In genomic region chr16:65672960-65673359, GRCh38 we compare ENCODE assay signal across 17 cellular contexts.
DNase-seq lines count a peak whose midpoint lies in the region; ATAC-seq and TF ChIP-seq lines count a peak whose summit lies in the region.
"Had no signal": no experiment of that assay in that cellular context is flagged by ENCODE, and none has a peak within 500 bp of the region (broad histone marks: within the 10 kb centered on the region; RNA-seq: fewer than 3 reads in every experiment).

No MANE protein-coding gene starts in this region.

- no peaks in the 10 kb centered on the region for H3K36me3 Mint-ChIP-seq in activated naive CD8-positive, alpha-beta T cell treated with anti-CD3 and anti-CD28 coated beads for 36 hours

- ATAC-seq in GM18858 (IDR thresholded peaks at IDR 0.05; ENCODE audit: unreplicated experiment) = no peak
- ATAC-seq in Right ventricle myocardium inferior = no peak
- ATAC-seq: right lobe of liver had no signal

- intact Hi-C loops in Right ventricle myocardium inferior (cut with DNase I) = no loop called here

- H3K27ac Mint-ChIP-seq in activated naive CD8-positive, alpha-beta T cell treated with anti-CD3 and anti-CD28 coated beads for 36 hours = no peak overlapping the region
- H3K27ac Mint-ChIP-seq: activated CD4-positive, alpha-beta T cell treated with anti-CD3 and anti-CD28 coated beads, Interleukin-2, amount 10 ng/mL, durations not matched to agents 7 days and 5 days had no signal

- H3K9ac ChIP-seq in adipocyte (ENCODE audit: low read length) = no peak overlapping the region

- H3K36me3 ChIP-seq in adipocyte (ENCODE audit: control insufficient read depth, insufficient read depth, low read length, severe bottlenecking) = no peaks in the 10 kb centered on the region
- H3K36me3 ChIP-seq: ascending aorta, ovary, right lobe of liver had no signal

- no peaks in the 10 kb centered on the region for H3K4me1 Mint-ChIP-seq in activated naive CD8-positive, alpha-beta T cell treated with anti-CD3 and anti-CD28 coated beads for 36 hours
- H3K4me1 Mint-ChIP-seq: activated CD4-positive, alpha-beta T cell treated with anti-CD3 and anti-CD28 coated beads, Interleukin-2, amount 10 ng/mL, durations not matched to agents 7 days and 5 days had no signal

- no peaks in the 10 kb centered on the region for H3K27me3 ChIP-seq in adipocyte (replicated peaks; ENCODE audit: control insufficient read depth, insufficient read depth, low read length)
- H3K27me3 ChIP-seq: ascending aorta, ovary, right lobe of liver had no signal

- DNase-seq in AG08396 (ENCODE audit: low spot score) = peak; percentile 26
- DNase-seq in HT1080 (ENCODE audit: low read depth) = peak; percentile 37
- peak; percentile 40 for DNase-seq in adipocyte (ENCODE audit: low read depth)
- peak; percentile 30 for DNase-seq in fibroblast of mammary gland (ENCODE audit: low read depth)
- no peak for DNase-seq in activated naive CD8-positive, alpha-beta T cell treated with anti-CD3 and anti-CD28 coated beads for 36 hours
- no peak for DNase-seq in NCI-H82 treated with DMSO at 0.1 percent for 48 hours (lab: John Stamatoyannopoulos, UW; ENCODE audit: unreplicated experiment)
- no peak for DNase-seq in Right ventricle myocardium inferior (ENCODE audit: missing footprints)
- DNase-seq: activated CD4-positive, alpha-beta T cell treated with anti-CD3 and anti-CD28 coated beads, Interleukin-2, amount 10 ng/mL, durations not matched to agents 7 days and 5 days; Caco-2; MV-4-11; NCI-H1930; NCI-H510A treated with DMSO at 0.1 percent for 48 hours; ovary; right lobe of liver had no signal

- no peaks in the 10 kb centered on the region for H3K27me3 Mint-ChIP-seq in activated naive CD8-positive, alpha-beta T cell treated with anti-CD3 and anti-CD28 coated beads for 36 hours
- H3K27me3 Mint-ChIP-seq: activated CD4-positive, alpha-beta T cell treated with anti-CD3 and anti-CD28 coated beads, Interleukin-2, amount 10 ng/mL, durations not matched to agents 7 days and 5 days had no signal

- H3K4me1 ChIP-seq in adipocyte (ENCODE audit: control insufficient read depth, insufficient read depth, low read length) = peaks cover 4% of the 10 kb centered on the region
- H3K4me1 ChIP-seq: ascending aorta, Caco-2, right lobe of liver had no signal

- H3K4me3 ChIP-seq in adipocyte (ENCODE audit: low read length) (no peak overlapping the region), fibroblast of mammary gland (ENCODE audit: control insufficient read depth, low read depth, low read length) (no peak overlapping the region)
- H3K4me3 ChIP-seq: ascending aorta, ovary, right lobe of liver, SK-N-MC had no signal

- TF ChIP-seq CTCF in fibroblast of mammary gland (conservative IDR thresholded peaks at IDR 0.05; ENCODE audit: control insufficient read depth, insufficient read depth, low read depth, low read length) = no peak

- no peaks in the 10 kb centered on the region for H3K9me3 ChIP-seq in adipocyte (ENCODE audit: control insufficient read depth, low read length)
- H3K9me3 ChIP-seq: ascending aorta, Caco-2, ovary, right lobe of liver had no signal

- peaks cover 5% of the 10 kb centered on the region for H3K9me3 Mint-ChIP-seq in activated naive CD8-positive, alpha-beta T cell treated with anti-CD3 and anti-CD28 coated beads for 36 hours

- H3K4me3 Mint-ChIP-seq in activated naive CD8-positive, alpha-beta T cell treated with anti-CD3 and anti-CD28 coated beads for 36 hours = no peak overlapping the region
- H3K4me3 Mint-ChIP-seq: activated CD4-positive, alpha-beta T cell treated with anti-CD3 and anti-CD28 coated beads, Interleukin-2, amount 10 ng/mL, durations not matched to agents 7 days and 5 days had no signal

Comparison
In these comparisons a context has a peak if more than half of its experiments do, and no peak if none do; other contexts are left out.
1. DNase-seq: peak in AG08396 (single experiment), HT1080 (single experiment), adipocyte (single experiment) and fibroblast of mammary gland (single experiment); none in activated naive CD8-positive, alpha-beta T cell treated with anti-CD3 and anti-CD28 coated beads for 36 hours (single experiment), NCI-H82 treated with DMSO at 0.1 percent for 48 hours (single experiment) and Right ventricle myocardium inferior (single experiment).